Comparison of ENCODE assay signal across 2 cellular contexts in genomic region chr12:9948606-9949286, GRCh38.
TF ChIP-seq lines count a peak whose summit lies in the region.

No MANE protein-coding gene starts in this region.

TF ChIP-seq in SK-N-SH, 30 proteins besides CTCF, POLR2A, EP300 and RAD21 (continued from another document):
- TF ChIP-seq USF2 (IDR thresholded peaks at IDR 0.05; ENCODE audit: borderline replicate concordance, low read depth, low read length): no peak
- no peak for TF ChIP-seq ZBTB33 (IDR thresholded peaks at IDR 0.05; ENCODE audit: borderline replicate concordance, low read depth)
- TF ChIP-seq IRF3 (IDR thresholded peaks at IDR 0.05; ENCODE audit: low read depth, low read length): no peak
- TF ChIP-seq YY1 (IDR thresholded peaks at IDR 0.05; ENCODE audit: low read depth): no peak
- no peak for TF ChIP-seq FOSL2 (IDR thresholded peaks at IDR 0.05; ENCODE audit: borderline replicate concordance, low read depth)

TF ChIP-seq in SK-N-SH treated with all-trans-retinoic acid at 6 μM for 48 hours, 23 proteins besides CTCF, POLR2A, EP300 and RAD21 (continued from another document):
- TF ChIP-seq PATZ1 (CRISPR knock-in tag; IDR thresholded peaks at IDR 0.05; ENCODE audit: borderline replicate concordance): no peak
